ENCODE assay signal across 22 cellular contexts in the genomic region with DNA sequence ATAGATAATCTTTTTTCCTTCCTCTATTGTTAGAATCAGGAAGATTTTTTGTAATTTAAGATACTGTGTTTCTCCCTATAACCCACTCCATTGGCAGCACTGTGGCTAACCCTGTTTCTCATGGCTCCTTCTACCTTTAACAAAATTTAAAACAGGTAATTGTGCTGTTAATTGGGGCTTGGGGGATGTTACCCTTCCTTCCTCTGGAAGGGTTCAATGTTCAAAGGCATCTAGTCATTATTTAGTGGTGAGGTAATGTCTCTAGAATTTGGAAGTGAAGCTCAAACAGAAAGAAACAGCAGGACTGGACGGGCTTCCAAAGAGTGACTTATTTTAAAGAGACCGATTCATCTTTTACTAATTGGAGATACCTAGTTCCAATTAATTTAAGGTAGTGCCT.
"Had no signal": no experiment of that assay in that cellular context is flagged by ENCODE, and none has a peak within 500 bp of the region (broad histone marks: within the 10 kb centered on the region; RNA-seq: fewer than 3 reads in every experiment).

No MANE protein-coding gene starts in this region.

- FAIRE-seq: islet of Langerhans had no signal

- H3K9me3 ChIP-seq: colonic mucosa, gastroesophageal sphincter, prostate gland, right lobe of liver, testis, transverse colon had no signal

- H3K27me3 ChIP-seq: colonic mucosa, esophagus squamous epithelium, gastroesophageal sphincter, neural progenitor cell, right lobe of liver, testis, transverse colon had no signal

- H3K4me1 ChIP-seq: colonic mucosa, esophagus squamous epithelium, gastroesophageal sphincter, neural progenitor cell, parathyroid adenoma, prostate gland, right lobe of liver, testis, transverse colon had no signal

- H3K9ac ChIP-seq: neural progenitor cell, parathyroid adenoma had no signal

- H3K9me3 Mint-ChIP-seq: mesothelial cell of epicardium had no signal

- H3K36me3 Mint-ChIP-seq: mesothelial cell of epicardium; neural progenitor cell; stimulated activated effector memory CD8-positive, alpha-beta T cell treated with anti-CD3 and anti-CD28 coated beads, Interleukin-12 subunit alpha, Interleukin-12 subunit beta, amount 100 ng/mL, for 72 hours had no signal

- H3K79me2 ChIP-seq: parathyroid adenoma had no signal

- H3K4me1 Mint-ChIP-seq: natural killer cell; neural progenitor cell; stimulated activated effector memory CD8-positive, alpha-beta T cell treated with anti-CD3 and anti-CD28 coated beads, Interleukin-12 subunit alpha, Interleukin-12 subunit beta, amount 100 ng/mL, for 72 hours had no signal

- H3K27ac ChIP-seq: colonic mucosa, esophagus squamous epithelium, gastroesophageal sphincter, neural progenitor cell, parathyroid adenoma, prostate gland, right lobe of liver, testis, transverse colon had no signal

- ATAC-seq: gastroesophageal sphincter; left lobe of liver; natural killer cell; right lobe of liver; stimulated activated effector memory CD8-positive, alpha-beta T cell treated with anti-CD3 and anti-CD28 coated beads, Interleukin-12 subunit alpha, Interleukin-12 subunit beta, amount 100 ng/mL, for 72 hours had no signal

- H3K4me2 ChIP-seq: neural progenitor cell had no signal

- H3K36me3 ChIP-seq: colonic mucosa, esophagus squamous epithelium, gastroesophageal sphincter, neural progenitor cell, prostate gland, right lobe of liver, transverse colon had no signal

- H3K27me3 Mint-ChIP-seq: stimulated activated naive CD8-positive, alpha-beta T cell treated with anti-CD3 and anti-CD28 coated beads, Interleukin-15, Interleukin-2, amounts not matched to agents 100 ng/mL and 50 ng/mL, for 24 hours had no signal

- H3K27ac Mint-ChIP-seq: mesothelial cell of epicardium; natural killer cell; neural progenitor cell; stimulated activated effector memory CD8-positive, alpha-beta T cell treated with anti-CD3 and anti-CD28 coated beads, Interleukin-12 subunit alpha, Interleukin-12 subunit beta, amount 100 ng/mL, for 72 hours; stimulated activated naive CD8-positive, alpha-beta T cell treated with anti-CD3 and anti-CD28 coated beads, Interleukin-15, Interleukin-2, amounts not matched to agents 100 ng/mL and 50 ng/mL, for 24 hours had no signal

- H3K4me3 Mint-ChIP-seq: mesothelial cell of epicardium; natural killer cell; neural progenitor cell; stimulated activated effector memory CD8-positive, alpha-beta T cell treated with anti-CD3 and anti-CD28 coated beads, Interleukin-12 subunit alpha, Interleukin-12 subunit beta, amount 100 ng/mL, for 72 hours; stimulated activated naive CD8-positive, alpha-beta T cell treated with anti-CD3 and anti-CD28 coated beads, Interleukin-15, Interleukin-2, amounts not matched to agents 100 ng/mL and 50 ng/mL, for 24 hours had no signal

- H3K4me3 ChIP-seq: colonic mucosa, esophagus squamous epithelium, gastroesophageal sphincter, neural progenitor cell, prostate gland, right lobe of liver, testis, transverse colon had no signal

- DNase-seq: colonic mucosa; dermis blood vessel endothelial cell; esophagus squamous epithelium; foreskin fibroblast; glutamatergic neuron; kidney glomerular epithelial cell; natural killer cell; nucleus accumbens; right lobe of liver; stimulated activated CD4-positive, alpha-beta T cell treated with anti-CD3 and anti-CD28 coated beads, Interleukin-4, amount 100 ng/mL, for 1 hour; stimulated activated CD8-positive, alpha-beta memory T cell treated with anti-CD3 and anti-CD28 coated beads, Interleukin-4, amount 100 ng/mL, for 48 hours; testis; transverse colon had no signal

- H2AFZ ChIP-seq: neural progenitor cell, parathyroid adenoma had no signal
